In genomic region chr2:134253117-134253704, GRCh38 we compare ENCODE assay signal across 9 cellular contexts. TPM values are rescaled to one million over a fixed set of nuclear protein-coding genes. Genes with fewer than 3 reads are reported as not detected.
DNase-seq lines count a peak whose midpoint lies in the region; ATAC-seq and TF ChIP-seq lines count a peak whose summit lies in the region.
"Had no signal": no experiment of that assay in that cellular context is flagged by ENCODE, and none has a peak within 500 bp of the region (broad histone marks: within the 10 kb centered on the region; RNA-seq: fewer than 3 reads in every experiment).

No MANE protein-coding gene starts in this region.

- H3K4me1 Mint-ChIP-seq in activated CD4-positive, alpha-beta T cell treated with anti-CD3 and anti-CD28 coated beads, Interleukin-2, amount 10 ng/mL, durations not matched to agents 7 days and 5 days: peaks cover 88% of the 10 kb centered on the region
- peaks cover 15% of the 10 kb centered on the region for H3K4me1 Mint-ChIP-seq in nephron

- no peaks in the 10 kb centered on the region for H3K9me3 Mint-ChIP-seq in activated CD4-positive, alpha-beta T cell treated with anti-CD3 and anti-CD28 coated beads, Interleukin-2, amount 10 ng/mL, durations not matched to agents 7 days and 5 days
- no peaks in the 10 kb centered on the region for H3K9me3 Mint-ChIP-seq in nephron

- H3K27ac ChIP-seq in heart right ventricle: peak overlapping the region in 3 of 10 donors; percentile 0 to 21 (median 17)

- CTCF ChIA-PET in activated CD4-positive, alpha-beta T cell treated with anti-CD3 and anti-CD28 coated beads, Interleukin-2, amount 10 ng/mL, durations not matched to agents 7 days and 5 days (lab: Charles Lee): interaction anchor here (1.3 to 1.5 kb wide), 2 partner anchors 13 to 159 kb away, joined by 3 to 7 read pairs; no protein-coding TSS in a partner anchor

- intact Hi-C loops in heart right ventricle (cut with DNase I): loop anchor here in 4 of 10 donors (5.0 to 10.0 kb wide), 3 partner anchors 128 to 368 kb away; no protein-coding TSS in a partner anchor

- WGBS in heart right ventricle, 2 donors: 96 to 97% methylated on average over 4 of the region's 4 CpGs

- no peak overlapping the region for H3K4me3 Mint-ChIP-seq in activated CD4-positive, alpha-beta T cell treated with anti-CD3 and anti-CD28 coated beads, Interleukin-2, amount 10 ng/mL, durations not matched to agents 7 days and 5 days
- H3K4me3 Mint-ChIP-seq in nephron: no peak overlapping the region

- no peaks in the 10 kb centered on the region for H3K9me3 ChIP-seq in heart right ventricle

- peaks cover under 1 to 75% (median 69%) of the 10 kb centered on the region in 9 donors for H3K4me1 ChIP-seq in heart right ventricle

- POLR2A ChIA-PET in activated CD4-positive, alpha-beta T cell treated with anti-CD3 and anti-CD28 coated beads, Interleukin-2, amount 10 ng/mL, durations not matched to agents 7 days and 5 days (lab: Charles Lee): no interaction called here

- peak; percentile 48 for DNase-seq in activated CD4-positive, alpha-beta T cell treated with anti-CD3 and anti-CD28 coated beads for 48 hours
- no peak for DNase-seq in activated CD4-positive, alpha-beta T cell treated with anti-CD3 and anti-CD28 coated beads, Interleukin-2, amount 10 ng/mL, durations not matched to agents 7 days and 5 days
- DNase-seq in heart right ventricle (no peak), NCI-H1694 (lab: John Stamatoyannopoulos, UW) (no peak), HUDEP-2 (lab: John Stamatoyannopoulos, UW; ENCODE audit: unreplicated experiment in 76 of 76) (no peak)

- peaks cover 61% of the 10 kb centered on the region for H3K36me3 Mint-ChIP-seq in activated CD4-positive, alpha-beta T cell treated with anti-CD3 and anti-CD28 coated beads, Interleukin-2, amount 10 ng/mL, durations not matched to agents 7 days and 5 days (ENCODE audit: low read depth)
- H3K36me3 Mint-ChIP-seq in nephron (ENCODE audit: low read depth): peaks cover 9% of the 10 kb centered on the region

- no peak overlapping the region for H3K27ac Mint-ChIP-seq in activated CD4-positive, alpha-beta T cell treated with anti-CD3 and anti-CD28 coated beads, Interleukin-2, amount 10 ng/mL, durations not matched to agents 7 days and 5 days
- H3K27ac Mint-ChIP-seq in nephron: peak overlapping the region; percentile 5 to 62 (median 61)

- no peaks in the 10 kb centered on the region for H3K27me3 Mint-ChIP-seq in activated CD4-positive, alpha-beta T cell treated with anti-CD3 and anti-CD28 coated beads, Interleukin-2, amount 10 ng/mL, durations not matched to agents 7 days and 5 days
- H3K27me3 Mint-ChIP-seq in nephron (ENCODE audit: low read depth): no peaks in the 10 kb centered on the region

- no peaks in the 10 kb centered on the region for H3K27me3 ChIP-seq in heart right ventricle

- TF ChIP-seq CTCF in nephron (IDR thresholded peaks at IDR 0.05; ENCODE audit: unreplicated experiment in 3 of 3) (no peak), heart right ventricle (IDR thresholded peaks at IDR 0.05) (no peak)

- peaks cover 0 to 27% (median 0%) of the 10 kb centered on the region in 9 donors for H3K36me3 ChIP-seq in heart right ventricle

- ATAC-seq in GM21529 (IDR thresholded peaks at IDR 0.05; ENCODE audit: unreplicated experiment) (peak; percentile 56), HG03457 (IDR thresholded peaks at IDR 0.05; ENCODE audit: unreplicated experiment) (peak; percentile 68), heart right ventricle (no peak)
- ATAC-seq: HCT116 had no signal

- no peak overlapping the region for H3K4me3 ChIP-seq in heart right ventricle

RNA-seq across cellular contexts. Expression of gene MGAT5, which starts 0.7 kb away (rescaled TPM):
- total RNA-seq in activated CD4-positive, alpha-beta T cell treated with anti-CD3 and anti-CD28 coated beads, Interleukin-2, amount 10 ng/mL, durations not matched to agents 7 days and 5 days: 10 to 100 TPM; 48.2 to 56.7 TPM
- 100 to 1,000 TPM in 3 of 10 donors, 10 to 100 TPM in 7; 68.9 to 111 (median 94.6) TPM for total RNA-seq in heart right ventricle
- polyA plus RNA-seq in heart right ventricle: 10 to 100 TPM in 1 of 2 donors, 1 to 10 TPM in 1; 6.4 to 13.1 TPM

Comparison
In these comparisons a context has a peak if more than half of its experiments do, and no peak if none do; other contexts are left out.
1. ATAC-seq: peak in GM21529 (single experiment) and HG03457 (single experiment); none in heart right ventricle (0 of 8).